ENCODE assay signal across 2 cellular contexts in genomic region chr9:123359106-123359505, GRCh38.
TF ChIP-seq lines count a peak whose summit lies in the region.

No MANE protein-coding gene starts in this region.

TF ChIP-seq in HepG2, 621 proteins besides CTCF, POLR2A, EP300 and RAD21:
- TF ChIP-seq CHD4 (IDR thresholded peaks at IDR 0.05; ENCODE audit: borderline replicate concordance, low read length) (no peak), JUNB (CRISPR knock-in tag; IDR thresholded peaks at IDR 0.05; ENCODE audit: borderline replicate concordance) (no peak)

TF ChIP-seq in K562, 482 proteins besides CTCF, POLR2A, EP300 and RAD21:
- TF ChIP-seq SMAD4 (CRISPR knock-in tag; conservative IDR thresholded peaks at IDR 0.05), result no peak
- TF ChIP-seq SP1 (CRISPR knock-in tag; IDR thresholded peaks at IDR 0.05), result no peak
- TF ChIP-seq ZNF121 (CRISPR knock-in tag; conservative IDR thresholded peaks at IDR 0.05), result 0 out of 2 replicates have a peak, but pooled peaks have one; percentile 24
- TF ChIP-seq DPF2 (IDR thresholded peaks at IDR 0.05), result 0 out of 2 replicates have a peak, but pooled peaks have one; percentile 14
